1 cellular context compared by ENCODE assay signal in the genomic region with DNA sequence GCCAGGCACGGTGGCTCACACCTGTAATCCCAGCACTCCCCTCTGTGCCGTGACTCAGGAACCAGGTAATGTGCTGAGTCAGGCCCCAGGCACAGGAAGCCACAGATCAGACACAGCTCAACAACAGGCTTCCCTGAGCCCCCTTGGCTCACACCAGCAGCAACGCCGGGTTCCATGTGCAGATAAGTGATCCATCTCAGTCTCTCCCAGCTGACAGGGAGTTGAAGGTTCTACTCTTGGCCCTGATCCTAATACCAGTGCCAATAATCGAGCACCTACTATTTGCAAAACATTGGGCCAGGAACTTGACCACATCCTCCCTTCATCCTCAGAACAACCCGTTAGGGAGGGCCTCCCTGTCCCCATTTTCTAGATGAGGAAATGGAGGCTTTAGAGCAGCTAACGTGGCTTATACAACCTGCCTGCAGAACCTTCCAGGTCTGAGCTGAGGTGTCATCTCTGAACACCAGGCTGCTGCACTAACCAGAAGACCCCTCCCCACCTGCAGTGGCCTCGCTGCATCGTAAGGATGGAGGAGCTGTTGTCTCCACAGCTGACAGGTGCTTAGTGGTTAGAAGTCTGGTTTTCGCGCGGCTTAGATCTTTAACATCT.
TF ChIP-seq lines count a peak whose summit lies in the region.

No MANE protein-coding gene starts in this region.

TF ChIP-seq in WTC11, 78 proteins besides CTCF, POLR2A, EP300 and RAD21 (continued from another document):
- TF ChIP-seq, protein P1, sequence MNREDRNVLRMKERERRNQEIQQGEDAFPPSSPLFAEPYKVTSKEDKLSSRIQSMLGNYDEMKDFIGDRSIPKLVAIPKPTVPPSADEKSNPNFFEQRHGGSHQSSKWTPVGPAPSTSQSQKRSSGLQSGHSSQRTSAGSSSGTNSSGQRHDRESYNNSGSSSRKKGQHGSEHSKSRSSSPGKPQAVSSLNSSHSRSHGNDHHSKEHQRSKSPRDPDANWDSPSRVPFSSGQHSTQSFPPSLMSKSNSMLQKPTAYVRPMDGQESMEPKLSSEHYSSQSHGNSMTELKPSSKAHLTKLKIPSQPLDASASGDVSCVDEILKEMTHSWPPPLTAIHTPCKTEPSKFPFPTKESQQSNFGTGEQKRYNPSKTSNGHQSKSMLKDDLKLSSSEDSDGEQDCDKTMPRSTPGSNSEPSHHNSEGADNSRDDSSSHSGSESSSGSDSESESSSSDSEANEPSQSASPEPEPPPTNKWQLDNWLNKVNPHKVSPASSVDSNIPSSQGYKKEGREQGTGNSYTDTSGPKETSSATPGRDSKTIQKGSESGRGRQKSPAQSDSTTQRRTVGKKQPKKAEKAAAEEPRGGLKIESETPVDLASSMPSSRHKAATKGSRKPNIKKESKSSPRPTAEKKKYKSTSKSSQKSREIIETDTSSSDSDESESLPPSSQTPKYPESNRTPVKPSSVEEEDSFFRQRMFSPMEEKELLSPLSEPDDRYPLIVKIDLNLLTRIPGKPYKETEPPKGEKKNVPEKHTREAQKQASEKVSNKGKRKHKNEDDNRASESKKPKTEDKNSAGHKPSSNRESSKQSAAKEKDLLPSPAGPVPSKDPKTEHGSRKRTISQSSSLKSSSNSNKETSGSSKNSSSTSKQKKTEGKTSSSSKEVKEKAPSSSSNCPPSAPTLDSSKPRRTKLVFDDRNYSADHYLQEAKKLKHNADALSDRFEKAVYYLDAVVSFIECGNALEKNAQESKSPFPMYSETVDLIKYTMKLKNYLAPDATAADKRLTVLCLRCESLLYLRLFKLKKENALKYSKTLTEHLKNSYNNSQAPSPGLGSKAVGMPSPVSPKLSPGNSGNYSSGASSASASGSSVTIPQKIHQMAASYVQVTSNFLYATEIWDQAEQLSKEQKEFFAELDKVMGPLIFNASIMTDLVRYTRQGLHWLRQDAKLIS (CRISPR knock-in tag; IDR thresholded peaks at IDR 0.05; ENCODE audit: borderline replicate concordance), result no peak
